ENCODE assay signal across 8 cellular contexts in genomic region chr2:174606336-174606735, GRCh38. TPM values are rescaled to one million over a fixed set of nuclear protein-coding genes. Genes with fewer than 3 reads are reported as not detected.
A peak's percentile ranks its signal among the peaks of the same experiment; 100 is the strongest.
DNase-seq lines count a peak whose midpoint lies in the region; ATAC-seq and TF ChIP-seq lines count a peak whose summit lies in the region.

No MANE protein-coding gene starts in this region.

- H3K4me1 ChIP-seq in BE2C = peaks cover 26% of the 10 kb centered on the region

- CTCF ChIA-PET in activated CD4-positive, alpha-beta memory T cell treated with anti-CD3 and anti-CD28 coated beads, Interleukin-2, amount 10 ng/mL, durations not matched to agents 7 days and 5 days (lab: Charles Lee) = interaction anchor here (0.9 to 15.3 kb wide), 4 partner anchors 9 to 143 kb away, joined by 3 to 162 read pairs (median 5); no protein-coding TSS in a partner anchor

- H3K4me1 Mint-ChIP-seq in activated CD4-positive, alpha-beta memory T cell treated with anti-CD3 and anti-CD28 coated beads, Interleukin-2, amount 10 ng/mL, durations not matched to agents 7 days and 5 days = peaks cover 93% of the 10 kb centered on the region

- no peaks in the 10 kb centered on the region for H3K9me3 ChIP-seq in BE2C

- peak; percentile 65 for DNase-seq in BE2C
- peak; percentile 64 for DNase-seq in activated CD4-positive, alpha-beta memory T cell treated with anti-CD3 and anti-CD28 coated beads, Interleukin-2, amount 10 ng/mL, durations not matched to agents 7 days and 5 days
- peak; percentile 50 for DNase-seq in hepatic stellate cell (ENCODE audit: low spot score)
- no peak for DNase-seq in DMS153 treated with DMSO at 0.1 percent for 48 hours (lab: John Stamatoyannopoulos, UW; ENCODE audit: unreplicated experiment)
- DNase-seq in NCI-H345 treated with DMSO at 0.1 percent for 48 hours (lab: John Stamatoyannopoulos, UW; ENCODE audit: unreplicated experiment) = no peak

- no peak for TF ChIP-seq CTCF in BE2C (IDR thresholded peaks at IDR 0.05; ENCODE audit: low read depth, low read length)

- no peaks in the 10 kb centered on the region for H3K27me3 Mint-ChIP-seq in activated CD4-positive, alpha-beta memory T cell treated with anti-CD3 and anti-CD28 coated beads, Interleukin-2, amount 10 ng/mL, durations not matched to agents 7 days and 5 days

- H3K4me3 ChIP-seq in BE2C (ENCODE audit: low read depth, low read length) = no peak overlapping the region

- H3K36me3 Mint-ChIP-seq in activated CD4-positive, alpha-beta memory T cell treated with anti-CD3 and anti-CD28 coated beads, Interleukin-2, amount 10 ng/mL, durations not matched to agents 7 days and 5 days (ENCODE audit: low read depth) = peaks cover 69% of the 10 kb centered on the region

- peak overlapping the region; percentile 86 for H3K27ac Mint-ChIP-seq in activated CD4-positive, alpha-beta memory T cell treated with anti-CD3 and anti-CD28 coated beads, Interleukin-2, amount 10 ng/mL, durations not matched to agents 7 days and 5 days

- ATAC-seq in HG02678 (IDR thresholded peaks at IDR 0.05; ENCODE audit: unreplicated experiment) (peak; percentile 33), GM21737 (IDR thresholded peaks at IDR 0.05; ENCODE audit: unreplicated experiment) (no peak), GM19035 (IDR thresholded peaks at IDR 0.05; ENCODE audit: unreplicated experiment) (no peak)

- POLR2A ChIA-PET in activated CD4-positive, alpha-beta memory T cell treated with anti-CD3 and anti-CD28 coated beads, Interleukin-2, amount 10 ng/mL, durations not matched to agents 7 days and 5 days (lab: Charles Lee) = interaction anchor here (0.7 to 17.1 kb wide), 9 partner anchors 9 to 80 kb away, joined by 3 to 444 read pairs (median 4); partner anchors contain the start of gene WIPF1

- H3K27me3 ChIP-seq in BE2C = no peaks in the 10 kb centered on the region

- no peaks in the 10 kb centered on the region for H3K36me3 ChIP-seq in BE2C

- H3K9me3 Mint-ChIP-seq in activated CD4-positive, alpha-beta memory T cell treated with anti-CD3 and anti-CD28 coated beads, Interleukin-2, amount 10 ng/mL, durations not matched to agents 7 days and 5 days = no peaks in the 10 kb centered on the region

- H3K4me3 Mint-ChIP-seq in activated CD4-positive, alpha-beta memory T cell treated with anti-CD3 and anti-CD28 coated beads, Interleukin-2, amount 10 ng/mL, durations not matched to agents 7 days and 5 days = no peak overlapping the region

RNA-seq across cellular contexts. Expression of gene WIPF1, which starts 8.7 kb away (rescaled TPM):
- 7.4 TPM for polyA plus RNA-seq in BE2C (2012; ENCODE audit: insufficient read depth, insufficient read length, low read depth)
- total RNA-seq in activated CD4-positive, alpha-beta memory T cell treated with anti-CD3 and anti-CD28 coated beads, Interleukin-2, amount 10 ng/mL, durations not matched to agents 7 days and 5 days = 100 to 1,000 TPM; 574 to 590 TPM

Comparison
In these comparisons a context has a peak if more than half of its experiments do, and no peak if none do; other contexts are left out.
1. DNase-seq: peak in BE2C (single experiment), activated CD4-positive, alpha-beta memory T cell treated with anti-CD3 and anti-CD28 coated beads, Interleukin-2, amount 10 ng/mL, durations not matched to agents 7 days and 5 days (single experiment) and hepatic stellate cell (single experiment); none in DMS153 treated with DMSO at 0.1 percent for 48 hours (single experiment) and NCI-H345 treated with DMSO at 0.1 percent for 48 hours (single experiment).